ENCODE assay signal across 1 cellular context in the genomic region with DNA sequence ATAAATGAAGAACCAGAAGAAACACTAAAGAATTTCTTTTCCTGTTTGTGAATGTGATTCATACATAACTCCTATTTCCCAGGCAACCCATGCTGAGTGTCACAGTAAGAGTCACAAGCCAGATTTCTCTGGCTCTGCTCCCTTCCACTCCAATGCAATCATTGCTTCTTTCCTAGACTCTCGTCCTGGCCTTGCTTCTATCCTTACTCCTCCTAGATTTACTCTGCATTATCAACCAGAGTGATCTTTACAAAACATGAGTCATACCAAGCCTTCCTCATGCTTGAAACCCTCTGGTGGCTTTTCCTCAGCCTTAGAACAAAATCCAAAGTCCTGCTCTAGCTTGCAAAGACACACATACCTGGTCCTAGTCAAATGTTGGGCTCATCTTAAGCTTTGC.
TF ChIP-seq lines count a peak whose summit lies in the region.

No MANE protein-coding gene starts in this region.

TF ChIP-seq in GM23338, 12 proteins besides CTCF, POLR2A, EP300 and RAD21 (continued from another document):
- TF ChIP-seq, protein P1, sequence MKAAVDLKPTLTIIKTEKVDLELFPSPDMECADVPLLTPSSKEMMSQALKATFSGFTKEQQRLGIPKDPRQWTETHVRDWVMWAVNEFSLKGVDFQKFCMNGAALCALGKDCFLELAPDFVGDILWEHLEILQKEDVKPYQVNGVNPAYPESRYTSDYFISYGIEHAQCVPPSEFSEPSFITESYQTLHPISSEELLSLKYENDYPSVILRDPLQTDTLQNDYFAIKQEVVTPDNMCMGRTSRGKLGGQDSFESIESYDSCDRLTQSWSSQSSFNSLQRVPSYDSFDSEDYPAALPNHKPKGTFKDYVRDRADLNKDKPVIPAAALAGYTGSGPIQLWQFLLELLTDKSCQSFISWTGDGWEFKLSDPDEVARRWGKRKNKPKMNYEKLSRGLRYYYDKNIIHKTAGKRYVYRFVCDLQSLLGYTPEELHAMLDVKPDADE (IDR thresholded peaks at IDR 0.05) = no peak
- TF ChIP-seq ZNF331 (CRISPR knock-in tag; IDR thresholded peaks at IDR 0.05; ENCODE audit: low read depth) (no peak), POLR2AphosphoS5 (IDR thresholded peaks at IDR 0.05; ENCODE audit: low read depth) (no peak), STAT1 (IDR thresholded peaks at IDR 0.05; ENCODE audit: unreplicated experiment) (no peak), CREB1 (CRISPR knock-in tag; IDR thresholded peaks at IDR 0.05; ENCODE audit: low read depth) (no peak), ZNF114 (CRISPR knock-in tag; IDR thresholded peaks at IDR 0.05) (no peak), EZH2phosphoT487 (IDR thresholded peaks at IDR 0.05; ENCODE audit: unreplicated experiment) (no peak), NANOG (IDR thresholded peaks at IDR 0.05; ENCODE audit: borderline replicate concordance) (no peak), JUNB (IDR thresholded peaks at IDR 0.05; ENCODE audit: unreplicated experiment) (no peak)
- TF ChIP-seq, protein P2, sequence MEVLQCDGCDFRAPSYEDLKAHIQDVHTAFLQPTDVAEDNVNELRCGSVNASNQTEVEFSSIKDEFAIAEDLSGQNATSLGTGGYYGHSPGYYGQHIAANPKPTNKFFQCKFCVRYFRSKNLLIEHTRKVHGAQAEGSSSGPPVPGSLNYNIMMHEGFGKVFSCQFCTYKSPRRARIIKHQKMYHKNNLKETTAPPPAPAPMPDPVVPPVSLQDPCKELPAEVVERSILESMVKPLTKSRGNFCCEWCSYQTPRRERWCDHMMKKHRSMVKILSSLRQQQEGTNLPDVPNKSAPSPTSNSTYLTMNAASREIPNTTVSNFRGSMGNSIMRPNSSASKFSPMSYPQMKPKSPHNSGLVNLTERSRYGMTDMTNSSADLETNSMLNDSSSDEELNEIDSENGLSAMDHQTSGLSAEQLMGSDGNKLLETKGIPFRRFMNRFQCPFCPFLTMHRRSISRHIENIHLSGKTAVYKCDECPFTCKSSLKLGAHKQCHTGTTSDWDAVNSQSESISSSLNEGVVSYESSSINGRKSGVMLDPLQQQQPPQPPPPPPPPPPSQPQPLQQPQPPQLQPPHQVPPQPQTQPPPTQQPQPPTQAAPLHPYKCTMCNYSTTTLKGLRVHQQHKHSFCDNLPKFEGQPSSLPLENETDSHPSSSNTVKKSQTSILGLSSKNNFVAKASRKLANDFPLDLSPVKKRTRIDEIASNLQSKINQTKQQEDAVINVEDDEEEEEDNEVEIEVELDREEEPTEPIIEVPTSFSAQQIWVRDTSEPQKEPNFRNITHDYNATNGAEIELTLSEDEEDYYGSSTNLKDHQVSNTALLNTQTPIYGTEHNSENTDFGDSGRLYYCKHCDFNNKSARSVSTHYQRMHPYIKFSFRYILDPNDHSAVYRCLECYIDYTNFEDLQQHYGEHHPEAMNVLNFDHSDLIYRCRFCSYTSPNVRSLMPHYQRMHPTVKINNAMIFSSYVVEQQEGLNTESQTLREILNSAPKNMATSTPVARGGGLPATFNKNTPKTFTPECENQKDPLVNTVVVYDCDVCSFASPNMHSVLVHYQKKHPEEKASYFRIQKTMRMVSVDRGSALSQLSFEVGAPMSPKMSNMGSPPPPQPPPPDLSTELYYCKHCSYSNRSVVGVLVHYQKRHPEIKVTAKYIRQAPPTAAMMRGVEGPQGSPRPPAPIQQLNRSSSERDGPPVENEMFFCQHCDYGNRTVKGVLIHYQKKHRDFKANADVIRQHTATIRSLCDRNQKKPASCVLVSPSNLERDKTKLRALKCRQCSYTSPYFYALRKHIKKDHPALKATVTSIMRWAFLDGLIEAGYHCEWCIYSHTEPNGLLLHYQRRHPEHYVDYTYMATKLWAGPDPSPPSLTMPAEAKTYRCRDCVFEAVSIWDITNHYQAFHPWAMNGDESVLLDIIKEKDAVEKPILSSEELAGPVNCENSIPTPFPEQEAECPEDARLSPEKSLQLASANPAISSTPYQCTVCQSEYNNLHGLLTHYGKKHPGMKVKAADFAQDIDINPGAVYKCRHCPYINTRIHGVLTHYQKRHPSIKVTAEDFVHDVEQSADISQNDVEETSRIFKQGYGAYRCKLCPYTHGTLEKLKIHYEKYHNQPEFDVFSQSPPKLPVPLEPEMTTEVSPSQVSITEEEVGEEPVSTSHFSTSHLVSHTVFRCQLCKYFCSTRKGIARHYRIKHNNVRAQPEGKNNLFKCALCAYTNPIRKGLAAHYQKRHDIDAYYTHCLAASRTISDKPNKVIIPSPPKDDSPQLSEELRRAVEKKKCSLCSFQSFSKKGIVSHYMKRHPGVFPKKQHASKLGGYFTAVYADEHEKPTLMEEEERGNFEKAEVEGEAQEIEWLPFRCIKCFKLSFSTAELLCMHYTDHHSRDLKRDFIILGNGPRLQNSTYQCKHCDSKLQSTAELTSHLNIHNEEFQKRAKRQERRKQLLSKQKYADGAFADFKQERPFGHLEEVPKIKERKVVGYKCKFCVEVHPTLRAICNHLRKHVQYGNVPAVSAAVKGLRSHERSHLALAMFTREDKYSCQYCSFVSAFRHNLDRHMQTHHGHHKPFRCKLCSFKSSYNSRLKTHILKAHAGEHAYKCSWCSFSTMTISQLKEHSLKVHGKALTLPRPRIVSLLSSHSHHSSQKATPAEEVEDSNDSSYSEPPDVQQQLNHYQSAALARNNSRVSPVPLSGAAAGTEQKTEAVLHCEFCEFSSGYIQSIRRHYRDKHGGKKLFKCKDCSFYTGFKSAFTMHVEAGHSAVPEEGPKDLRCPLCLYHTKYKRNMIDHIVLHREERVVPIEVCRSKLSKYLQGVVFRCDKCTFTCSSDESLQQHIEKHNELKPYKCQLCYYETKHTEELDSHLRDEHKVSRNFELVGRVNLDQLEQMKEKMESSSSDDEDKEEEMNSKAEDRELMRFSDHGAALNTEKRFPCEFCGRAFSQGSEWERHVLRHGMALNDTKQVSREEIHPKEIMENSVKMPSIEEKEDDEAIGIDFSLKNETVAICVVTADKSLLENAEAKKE (CRISPR knock-in tag; IDR thresholded peaks at IDR 0.05) = no peak
